23 cellular contexts compared by ENCODE assay signal in the genomic region with DNA sequence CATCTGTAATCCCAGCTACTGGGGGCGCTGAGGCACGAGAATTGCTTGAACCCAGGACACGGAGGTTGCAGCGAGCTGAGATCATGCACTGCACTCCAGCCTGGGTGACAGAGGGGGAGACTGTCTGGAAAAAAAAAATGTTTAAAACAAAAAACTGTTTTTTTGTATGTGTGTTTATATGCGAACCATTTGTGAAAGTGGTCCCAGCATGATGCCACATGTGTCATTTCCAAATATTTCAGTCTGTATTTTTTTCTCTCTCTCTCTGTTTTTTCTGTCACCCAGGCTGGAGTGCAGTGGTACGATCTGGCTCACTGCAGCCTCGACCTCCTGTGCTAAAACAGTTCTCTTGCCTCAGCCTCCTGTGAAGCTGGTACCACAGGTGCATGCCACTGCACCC. TPM values are rescaled to one million over a fixed set of nuclear protein-coding genes. Genes with fewer than 3 reads are reported as not detected.
DNase-seq lines count a peak whose midpoint lies in the region; FAIRE-seq and TF ChIP-seq lines count a peak whose summit lies in the region.
"Had no signal": no experiment of that assay in that cellular context is flagged by ENCODE, and none has a peak within 500 bp of the region (broad histone marks: within the 10 kb centered on the region; RNA-seq: fewer than 3 reads in every experiment).

No MANE protein-coding gene starts in this region.

- H3K4me1 Mint-ChIP-seq in activated CD4-positive, alpha-beta T cell treated with anti-CD3 and anti-CD28 coated beads, Interleukin-2, amount 10 ng/mL, durations not matched to agents 7 days and 5 days, result peaks cover 13% of the 10 kb centered on the region
- H3K4me1 Mint-ChIP-seq in activated CD4-positive, alpha-beta memory T cell treated with anti-CD3 and anti-CD28 coated beads, Interleukin-2, amount 10 ng/mL, durations not matched to agents 7 days and 5 days, result peaks cover 2% of the 10 kb centered on the region
- H3K4me1 Mint-ChIP-seq: B cell, H9 had no signal

- POLR2A ChIA-PET in activated CD4-positive, alpha-beta T cell treated with anti-CD3 and anti-CD28 coated beads, Interleukin-2, amount 10 ng/mL, durations not matched to agents 7 days and 5 days (lab: Charles Lee), result no interaction called here
- POLR2A ChIA-PET in RWPE1 (lab: Yijun Ruan, JAX; ENCODE audit: low non-redundant PET) (no interaction called here), endothelial cell of umbilical vein (lab: Charles Lee) (no interaction called here)
- POLR2A ChIA-PET in activated CD4-positive, alpha-beta memory T cell treated with anti-CD3 and anti-CD28 coated beads, Interleukin-2, amount 10 ng/mL, durations not matched to agents 7 days and 5 days (lab: Charles Lee), result interaction anchor here (1.1 to 1.8 kb wide), 2 partner anchors 9 to 58 kb away, joined by 3 to 9 read pairs; no protein-coding TSS in a partner anchor

- H3K4me2 ChIP-seq in endothelial cell of umbilical vein (ENCODE audit: insufficient read depth, low read length), result no peak overlapping the region
- H3K4me2 ChIP-seq: BLaER1 had no signal

- TF ChIP-seq POLR2A in endothelial cell of umbilical vein (IDR thresholded peaks at IDR 0.05; ENCODE audit: low read depth, low read length), result no peak
- no peak for TF ChIP-seq POLR2A in spleen (IDR thresholded peaks at IDR 0.05)
- TF ChIP-seq POLR2A in lower leg skin (IDR thresholded peaks at IDR 0.05), result no peak

- 93 to 99% (median 95%) methylated on average over 7 of the region's 7 CpGs for whole genome bisulfite sequencing in spleen, 5 donors
- 84 to 92% methylated on average over 7 of the region's 7 CpGs for WGBS in lower leg skin, 2 donors

- H3K27me3 ChIP-seq in endothelial cell of umbilical vein (ENCODE audit: control insufficient read depth in 2 of 2, insufficient read depth in 2 of 2, low read length in 2 of 2) (no peaks in the 10 kb centered on the region), spleen (replicated peaks in 1 of 7) (no peaks in the 10 kb centered on the region)
- H3K27me3 ChIP-seq: BLaER1 had no signal

- CTCF ChIA-PET in activated CD4-positive, alpha-beta T cell treated with anti-CD3 and anti-CD28 coated beads, Interleukin-2, amount 10 ng/mL, durations not matched to agents 7 days and 5 days (lab: Charles Lee), result interaction anchor here (1.1 to 1.3 kb wide), 3 partner anchors 11 to 43 kb away, joined by 3 to 4 read pairs (median 3); no protein-coding TSS in a partner anchor
- CTCF ChIA-PET in RWPE1 (lab: Yijun Ruan, JAX) (interaction anchor here (0.7 kb wide), 1 partner anchor 8 kb away, joined by 3 read pairs; no protein-coding TSS in a partner anchor), endothelial cell of umbilical vein (lab: Charles Lee) (interaction anchor here (1.4 kb wide), 1 partner anchor 43 kb away, joined by 3 read pairs; no protein-coding TSS in a partner anchor)
- CTCF ChIA-PET in activated CD4-positive, alpha-beta memory T cell treated with anti-CD3 and anti-CD28 coated beads, Interleukin-2, amount 10 ng/mL, durations not matched to agents 7 days and 5 days (lab: Charles Lee), result interaction anchor here (0.9 to 1.0 kb wide), 2 partner anchors 18 to 76 kb away, joined by 3 read pairs; no protein-coding TSS in a partner anchor

- peak overlapping the region; percentile 46 for H3K27ac Mint-ChIP-seq in activated CD4-positive, alpha-beta T cell treated with anti-CD3 and anti-CD28 coated beads, Interleukin-2, amount 10 ng/mL, durations not matched to agents 7 days and 5 days
- no peak overlapping the region for H3K27ac Mint-ChIP-seq in activated CD4-positive, alpha-beta memory T cell treated with anti-CD3 and anti-CD28 coated beads, Interleukin-2, amount 10 ng/mL, durations not matched to agents 7 days and 5 days
- H3K27ac Mint-ChIP-seq: B cell; CD8-positive, alpha-beta T cell; HFFc6 had no signal

- no peaks in the 10 kb centered on the region for H3K27me3 Mint-ChIP-seq in activated CD4-positive, alpha-beta T cell treated with anti-CD3 and anti-CD28 coated beads, Interleukin-2, amount 10 ng/mL, durations not matched to agents 7 days and 5 days
- no peaks in the 10 kb centered on the region for H3K27me3 Mint-ChIP-seq in activated CD4-positive, alpha-beta memory T cell treated with anti-CD3 and anti-CD28 coated beads, Interleukin-2, amount 10 ng/mL, durations not matched to agents 7 days and 5 days
- H3K27me3 Mint-ChIP-seq: B cell; CD4-positive, CD25-positive, alpha-beta regulatory T cell had no signal

- H4K20me1 ChIP-seq in endothelial cell of umbilical vein (replicated peaks; ENCODE audit: control insufficient read depth, extremely low read depth, insufficient read depth, low read length), result no peaks in the 10 kb centered on the region

- no peaks in the 10 kb centered on the region for H3K9me3 Mint-ChIP-seq in activated CD4-positive, alpha-beta T cell treated with anti-CD3 and anti-CD28 coated beads, Interleukin-2, amount 10 ng/mL, durations not matched to agents 7 days and 5 days
- no peaks in the 10 kb centered on the region for H3K9me3 Mint-ChIP-seq in activated CD4-positive, alpha-beta memory T cell treated with anti-CD3 and anti-CD28 coated beads, Interleukin-2, amount 10 ng/mL, durations not matched to agents 7 days and 5 days
- H3K9me3 Mint-ChIP-seq: CD4-positive, CD25-positive, alpha-beta regulatory T cell; CD8-positive, alpha-beta T cell; H9; HFFc6 had no signal

- H3K36me3 ChIP-seq in endothelial cell of umbilical vein (ENCODE audit: control insufficient read depth in 2 of 2, extremely low read depth in 1 of 2, insufficient read depth in 2 of 2, low read length in 2 of 2), result peaks cover 8 to 23% of the 10 kb centered on the region in 2 experiments
- H3K36me3 ChIP-seq in spleen, result peaks cover 0 to 98% (median 41%) of the 10 kb centered on the region in 6 donors

- intact Hi-C loops in endothelial cell of umbilical vein (cut with micrococcal nuclease) (no loop called here), spleen (cut with DNase I; ENCODE audit: low total_unique reads) (no loop called here), lower leg skin (cut with DNase I; ENCODE audit: low total_unique reads) (no loop called here)

- no peaks in the 10 kb centered on the region for H3K4me1 ChIP-seq in endothelial cell of umbilical vein (ENCODE audit: control insufficient read depth, extremely low read depth, insufficient read depth, low read length)
- no peaks in the 10 kb centered on the region for H3K4me1 ChIP-seq in spleen
- H3K4me1 ChIP-seq: BLaER1, Caco-2 had no signal

- FAIRE-seq in endothelial cell of umbilical vein (lab: Jason Lieb, UNC), result peak; percentile 42
- FAIRE-seq: A204.1, G401.6, GM12892, H1 had no signal

- peaks cover 44% of the 10 kb centered on the region for H3K36me3 Mint-ChIP-seq in activated CD4-positive, alpha-beta T cell treated with anti-CD3 and anti-CD28 coated beads, Interleukin-2, amount 10 ng/mL, durations not matched to agents 7 days and 5 days (ENCODE audit: low read depth)
- H3K36me3 Mint-ChIP-seq in activated CD4-positive, alpha-beta memory T cell treated with anti-CD3 and anti-CD28 coated beads, Interleukin-2, amount 10 ng/mL, durations not matched to agents 7 days and 5 days (ENCODE audit: low read depth), result peaks cover 45% of the 10 kb centered on the region

- H2AFZ ChIP-seq in endothelial cell of umbilical vein (ENCODE audit: low read depth, low read length), result no peak overlapping the region

- peaks cover 18% of the 10 kb centered on the region for H3K79me2 ChIP-seq in endothelial cell of umbilical vein (ENCODE audit: control insufficient read depth, insufficient read depth, low read length)

- no peak overlapping the region for H3K4me3 Mint-ChIP-seq in activated CD4-positive, alpha-beta T cell treated with anti-CD3 and anti-CD28 coated beads, Interleukin-2, amount 10 ng/mL, durations not matched to agents 7 days and 5 days
- H3K4me3 Mint-ChIP-seq in activated CD4-positive, alpha-beta memory T cell treated with anti-CD3 and anti-CD28 coated beads, Interleukin-2, amount 10 ng/mL, durations not matched to agents 7 days and 5 days, result no peak overlapping the region
- H3K4me3 Mint-ChIP-seq: B cell; CD4-positive, CD25-positive, alpha-beta regulatory T cell; CD8-positive, alpha-beta T cell; H9; HFFc6 had no signal

- dilution Hi-C loops in endothelial cell of umbilical vein (cut with MboI; ENCODE audit: extremely low pct_ligation_motif_present, low sequenced_read_pairs), result no loop called here

- no TSS peak for BruUV-seq in endothelial cell of umbilical vein (replicated peaks; lab: Mats Ljungman, UMichigan)

- H3K9me1 ChIP-seq in endothelial cell of umbilical vein (replicated peaks; ENCODE audit: control insufficient read depth, extremely low read depth, insufficient read depth, low read length), result no peaks in the 10 kb centered on the region

- H3K27ac ChIP-seq in RWPE1, result 0 out of 2 replicates have a peak overlapping the region, but pooled peaks have one; percentile 11
- H3K27ac ChIP-seq in endothelial cell of umbilical vein (ENCODE audit: insufficient read depth, low read depth, low read length), result no peak overlapping the region
- H3K27ac ChIP-seq in spleen, result no peak overlapping the region
- H3K27ac ChIP-seq: 22Rv1, BLaER1, C4-2B had no signal

- H3K4me3 ChIP-seq in endothelial cell of umbilical vein (replicated peaks in 1 of 3; ENCODE audit: insufficient read depth in 1 of 3, low read depth in 1 of 3, low read length in 3 of 3) (no peak overlapping the region), spleen (no peak overlapping the region), lower leg skin (ENCODE audit: low read depth, poor library complexity, severe bottlenecking) (no peak overlapping the region)
- H3K4me3 ChIP-seq: BLaER1 had no signal

- TF ChIP-seq CTCF in RWPE1 (conservative IDR thresholded peaks at IDR 0.05; ENCODE audit: low read depth), result no peak
- TF ChIP-seq CTCF in endothelial cell of umbilical vein (IDR thresholded peaks at IDR 0.05; ENCODE audit: extremely low read depth in 1 of 2, insufficient read depth in 1 of 2, low read depth in 1 of 2, low read length in 2 of 2), result no peak
- TF ChIP-seq CTCF in spleen (IDR thresholded peaks at IDR 0.05 in 8 of 11, conservative IDR thresholded peaks at IDR 0.05 in 3 of 11), result no peak
- TF ChIP-seq CTCF in lower leg skin (IDR thresholded peaks at IDR 0.05), result no peak

- no peak for DNase-seq in activated CD4-positive, alpha-beta T cell treated with anti-CD3 and anti-CD28 coated beads, Interleukin-2, amount 10 ng/mL, durations not matched to agents 7 days and 5 days
- no peak for DNase-seq in activated CD4-positive, alpha-beta T cell treated with anti-CD3 and anti-CD28 coated beads for 4 hours
- DNase-seq in RWPE1 (ENCODE audit: low spot score), result no peak
- no peak for DNase-seq in endothelial cell of umbilical vein (ENCODE audit: low read depth, low spot score)
- peak; percentile 21 for DNase-seq in spleen
- no peak for DNase-seq in H4 (ENCODE audit: low spot score)
- DNase-seq in activated CD4-positive, alpha-beta memory T cell treated with anti-CD3 and anti-CD28 coated beads, Interleukin-2, amount 10 ng/mL, durations not matched to agents 7 days and 5 days, result no peak
- no peak for DNase-seq in lower leg skin (ENCODE audit: low spot score in 2 of 2)
- DNase-seq: Caco-2; CD4-positive, CD25-positive, alpha-beta regulatory T cell; CD8-positive, alpha-beta T cell; DMS153; DND-41; H9; HFFc6 had no signal

- no peak overlapping the region for H3K9ac ChIP-seq in endothelial cell of umbilical vein (replicated peaks; ENCODE audit: extremely low read depth, insufficient read depth, low read length)
- H3K9ac ChIP-seq: BLaER1 had no signal

- H3K9me3 ChIP-seq in endothelial cell of umbilical vein (replicated peaks; ENCODE audit: control insufficient read depth, insufficient read depth, low read length) (no peaks in the 10 kb centered on the region), spleen (no peaks in the 10 kb centered on the region)
- H3K9me3 ChIP-seq: BLaER1, Caco-2 had no signal

RNA-seq across cellular contexts. Expression of a gene that starts 37.4 kb away (rescaled TPM):
- 100 to 1,000 TPM; 162 to 168 TPM for total RNA-seq in activated CD4-positive, alpha-beta T cell treated with anti-CD3 and anti-CD28 coated beads, Interleukin-2, amount 10 ng/mL, durations not matched to agents 7 days and 5 days
- total RNA-seq in endothelial cell of umbilical vein (219 and 223 TPM in 2 replicates), spleen (10 to 100 TPM; 42.7 to 72.4 (median 59.5) TPM), lower leg skin (10 to 100 TPM; 38.8 to 56.1 (median 44.2) TPM)
- polyA plus RNA-seq in endothelial cell of umbilical vein (145 and 165 TPM in 2 replicates), spleen (10 to 100 TPM; 28.1 to 53.3 (median 43.9) TPM)
- polyA plus RNA-seq in endothelial cell of umbilical vein (2011; cell fraction: cytosol; rRNA removed), result 219 and 237 TPM in 2 replicates
- 101 and 130 TPM in 2 replicates for polyA plus RNA-seq in endothelial cell of umbilical vein (2011; cell fraction: nucleus; rRNA removed)
- polyA plus RNA-seq in endothelial cell of umbilical vein (2012), result 191 and 235 TPM in 2 replicates
- polyA minus RNA-seq in endothelial cell of umbilical vein, result 107 and 111 TPM in 2 replicates
- polyA minus RNA-seq in endothelial cell of umbilical vein (2011; cell fraction: cytosol; rRNA and poly(A)+ RNA removed), result 50.6 TPM
- 25.6 and 34.4 TPM in 2 replicates for polyA minus RNA-seq in endothelial cell of umbilical vein (2011; cell fraction: nucleus; rRNA and poly(A)+ RNA removed)
- 362 and 397 TPM in 2 replicates for total RNA-seq in H4 (2014; rRNA removed; shearing (Covaris generic))
- total RNA-seq in activated CD4-positive, alpha-beta memory T cell treated with anti-CD3 and anti-CD28 coated beads, Interleukin-2, amount 10 ng/mL, durations not matched to agents 7 days and 5 days, result 100 to 1,000 TPM; 150 TPM

RNA-seq across cellular contexts. Expression of a gene that starts 54.5 kb away (rescaled TPM):
- 100 to 1,000 TPM in 1 of 2 experiments, 10 to 100 TPM in 1; 99.5 to 115 TPM for total RNA-seq in activated CD4-positive, alpha-beta T cell treated with anti-CD3 and anti-CD28 coated beads, Interleukin-2, amount 10 ng/mL, durations not matched to agents 7 days and 5 days
- total RNA-seq in endothelial cell of umbilical vein, result 56.4 and 63.9 TPM in 2 replicates
- polyA plus RNA-seq in endothelial cell of umbilical vein, result 5.5 and 6.2 TPM in 2 replicates
- 9.7 and 10.9 TPM in 2 replicates for polyA plus RNA-seq in endothelial cell of umbilical vein (2011; cell fraction: cytosol; rRNA removed)
- 20.4 and 22.2 TPM in 2 replicates for polyA plus RNA-seq in endothelial cell of umbilical vein (2011; cell fraction: nucleus; rRNA removed)
- polyA plus RNA-seq in endothelial cell of umbilical vein (2012), result 21.3 and 33.9 TPM in 2 replicates
- polyA minus RNA-seq in endothelial cell of umbilical vein, result 11.9 and 13.3 TPM in 2 replicates
- 9.5 TPM for polyA minus RNA-seq in endothelial cell of umbilical vein (2011; cell fraction: cytosol; rRNA and poly(A)+ RNA removed)
- 12.1 and 13.1 TPM in 2 replicates for polyA minus RNA-seq in endothelial cell of umbilical vein (2011; cell fraction: nucleus; rRNA and poly(A)+ RNA removed)
- total RNA-seq in spleen, result 10 to 100 TPM; 26.8 to 68.7 (median 44.1) TPM
- polyA plus RNA-seq in spleen, result 10 to 100 TPM in 1 of 3 donors, 1 to 10 TPM in 2; 6.0 to 14.2 (median 7.5) TPM
- total RNA-seq in H4 (2014; rRNA removed; shearing (Covaris generic)), result 6.3 and 7.6 TPM in 2 replicates
- 100 to 1,000 TPM in 1 of 2 experiments, 10 to 100 TPM in 1; 98.3 to 104 TPM for total RNA-seq in activated CD4-positive, alpha-beta memory T cell treated with anti-CD3 and anti-CD28 coated beads, Interleukin-2, amount 10 ng/mL, durations not matched to agents 7 days and 5 days
- 10 to 100 TPM; 21.8 to 29.5 (median 27.6) TPM for total RNA-seq in lower leg skin
